Comparison of ENCODE assay signal across 9 cellular contexts in genomic region chr18:14086459-14087231, GRCh38. TPM values are rescaled to one million over a fixed set of nuclear protein-coding genes. Genes with fewer than 3 reads are reported as not detected.
DNase-seq lines count a peak whose midpoint lies in the region; TF ChIP-seq lines count a peak whose summit lies in the region.
"Had no signal": no experiment of that assay in that cellular context is flagged by ENCODE, and none has a peak within 500 bp of the region (broad histone marks: within the 10 kb centered on the region; RNA-seq: fewer than 3 reads in every experiment).

No MANE protein-coding gene starts in this region.

- H2AFZ ChIP-seq in MM.1S (ENCODE audit: low read length) = no peak overlapping the region
- H2AFZ ChIP-seq in SU-DHL-6 (ENCODE audit: low read depth, low read length, severe bottlenecking) = no peak overlapping the region

- H3K4me3 ChIP-seq in GM12865 (ENCODE audit: low read depth, low read length) (no peak overlapping the region), MM.1S (ENCODE audit: low read length) (no peak overlapping the region), SU-DHL-6 (ENCODE audit: insufficient read depth, low read length, poor library complexity, severe bottlenecking) (no peak overlapping the region), skeletal muscle satellite cell (ENCODE audit: low read length) (no peak overlapping the region)

- H3K9me2 ChIP-seq in MM.1S (replicated peaks; ENCODE audit: insufficient read depth, low read length) = no peaks in the 10 kb centered on the region
- H3K9me2 ChIP-seq in SU-DHL-6 (replicated peaks; ENCODE audit: insufficient read depth, low read length) = no peaks in the 10 kb centered on the region

- H3K4me2 ChIP-seq in MM.1S (ENCODE audit: low read depth, low read length) (no peak overlapping the region), SU-DHL-6 (ENCODE audit: low read depth, low read length, poor library complexity, severe bottlenecking) (no peak overlapping the region), skeletal muscle satellite cell (ENCODE audit: low read length) (peak overlapping the region; percentile 54)

- no peak overlapping the region for H3K4me3 Mint-ChIP-seq in glutamatergic neuron (ENCODE audit: unreplicated experiment)

- no peak overlapping the region for H3K27ac ChIP-seq in MM.1S (ENCODE audit: low read length)
- H3K27ac ChIP-seq in SU-DHL-6 (ENCODE audit: low read depth, low read length) = no peak overlapping the region
- H3K27ac ChIP-seq: epithelial cell of prostate had no signal

- peak; percentile 49 for DNase-seq in ACHN
- peak; percentile 38 for DNase-seq in GM12865 (ENCODE audit: low read depth)
- peak; percentile 30 for DNase-seq in MM.1S
- peak; percentile 30 for DNase-seq in glutamatergic neuron
- DNase-seq in mucosa of gallbladder (ENCODE audit: low spot score) = no peak
- no peak for DNase-seq in activated T-cell treated with anti-CD3 and anti-CD28 coated beads, Interleukin-2, amount 50 U/mL, for 1 hour

- no peaks in the 10 kb centered on the region for H3K27me3 ChIP-seq in MM.1S (replicated peaks; ENCODE audit: insufficient read depth, low read length)
- H3K27me3 ChIP-seq in SU-DHL-6 (ENCODE audit: low read length) = no peaks in the 10 kb centered on the region
- no peaks in the 10 kb centered on the region for H3K27me3 ChIP-seq in skeletal muscle satellite cell (ENCODE audit: control insufficient read depth, insufficient read depth, low read length)

- H3F3A ChIP-seq in MM.1S (ENCODE audit: insufficient read depth, low read length) (no peaks in the 10 kb centered on the region), SU-DHL-6 (ENCODE audit: insufficient read depth) (no peaks in the 10 kb centered on the region)

- H3K9ac ChIP-seq in MM.1S (ENCODE audit: low read length) (no peak overlapping the region), SU-DHL-6 (ENCODE audit: low read length) (no peak overlapping the region), skeletal muscle satellite cell (ENCODE audit: low read depth, low read length) (no peak overlapping the region)

- H3K36me3 Mint-ChIP-seq in glutamatergic neuron (ENCODE audit: unreplicated experiment) = no peaks in the 10 kb centered on the region

- no peaks in the 10 kb centered on the region for H3K9me3 Mint-ChIP-seq in glutamatergic neuron (ENCODE audit: unreplicated experiment)

- H4K20me1 ChIP-seq in MM.1S (ENCODE audit: insufficient read depth, low read length) = no peaks in the 10 kb centered on the region
- no peaks in the 10 kb centered on the region for H4K20me1 ChIP-seq in SU-DHL-6 (ENCODE audit: low read depth, low read length)

- no peaks in the 10 kb centered on the region for H3K9me3 ChIP-seq in MM.1S (replicated peaks; ENCODE audit: insufficient read depth, low read length)
- no peaks in the 10 kb centered on the region for H3K9me3 ChIP-seq in SU-DHL-6 (ENCODE audit: insufficient read depth, low read length)
- no peaks in the 10 kb centered on the region for H3K9me3 ChIP-seq in skeletal muscle satellite cell (replicated peaks; ENCODE audit: low read length)

- H3K79me2 ChIP-seq in MM.1S (ENCODE audit: low read length) = no peaks in the 10 kb centered on the region
- H3K79me2 ChIP-seq in SU-DHL-6 (ENCODE audit: insufficient read depth, low read length) = no peaks in the 10 kb centered on the region

- H3K4me1 Mint-ChIP-seq in glutamatergic neuron (ENCODE audit: low read depth, unreplicated experiment) = no peaks in the 10 kb centered on the region

- H3K27ac Mint-ChIP-seq in glutamatergic neuron (ENCODE audit: unreplicated experiment) = no peak overlapping the region

- H3K4me1 ChIP-seq in MM.1S (ENCODE audit: low read length) (no peaks in the 10 kb centered on the region), skeletal muscle satellite cell (ENCODE audit: control insufficient read depth, insufficient read depth, low read length) (no peaks in the 10 kb centered on the region)

- H3K36me3 ChIP-seq in MM.1S (replicated peaks; ENCODE audit: insufficient read depth, low read length) (no peaks in the 10 kb centered on the region), SU-DHL-6 (ENCODE audit: low read length) (no peaks in the 10 kb centered on the region), skeletal muscle satellite cell (ENCODE audit: insufficient read depth, low read length) (no peaks in the 10 kb centered on the region)

- peaks cover 4% of the 10 kb centered on the region for H3K27me3 Mint-ChIP-seq in glutamatergic neuron (ENCODE audit: unreplicated experiment)

- TF ChIP-seq CTCF in GM12865 (IDR thresholded peaks at IDR 0.05; ENCODE audit: insufficient read depth, low read depth, low read length, missing control alignments) (peak; percentile 61), MM.1S (IDR thresholded peaks at IDR 0.05; ENCODE audit: low read length) (peak; percentile 60), SU-DHL-6 (IDR thresholded peaks at IDR 0.05; ENCODE audit: insufficient read depth, low read length, poor library complexity, severe bottlenecking) (peak; percentile 68), glutamatergic neuron (IDR thresholded peaks at IDR 0.05; ENCODE audit: partially characterized antibody, unreplicated experiment) (peak; percentile 79)

- in situ Hi-C loops in ACHN (cut with HindIII; ENCODE audit: low pct_ligation_motif_present, low pct_unique_long_range_greater_than_20kb, low sequenced_read_pairs) = no loop called here

RNA-seq across cellular contexts. Expression of gene ZNF519, which starts 45.6 kb away (rescaled TPM):
- total RNA-seq in glutamatergic neuron (ENCODE audit: unreplicated experiment) = 18.5 TPM
- 5.8 and 5.9 TPM in 2 replicates for total RNA-seq in skeletal muscle satellite cell (2012; rRNA removed)
- 9.3 TPM for total RNA-seq in mucosa of gallbladder

Comparison
In these comparisons a context has a peak if more than half of its experiments do, and no peak if none do; other contexts are left out.
1. DNase-seq: peak in ACHN (single experiment), GM12865 (single experiment), MM.1S (single experiment) and glutamatergic neuron (single experiment); none in mucosa of gallbladder (single experiment) and activated T-cell treated with anti-CD3 and anti-CD28 coated beads, Interleukin-2, amount 50 U/mL, for 1 hour (single experiment).
2. Peak in every context shown above with its lines, with median percentiles within 50 percentile points of each other: CTCF ChIP-seq.